ENCODE assay signal across 21 cellular contexts in the genomic region with DNA sequence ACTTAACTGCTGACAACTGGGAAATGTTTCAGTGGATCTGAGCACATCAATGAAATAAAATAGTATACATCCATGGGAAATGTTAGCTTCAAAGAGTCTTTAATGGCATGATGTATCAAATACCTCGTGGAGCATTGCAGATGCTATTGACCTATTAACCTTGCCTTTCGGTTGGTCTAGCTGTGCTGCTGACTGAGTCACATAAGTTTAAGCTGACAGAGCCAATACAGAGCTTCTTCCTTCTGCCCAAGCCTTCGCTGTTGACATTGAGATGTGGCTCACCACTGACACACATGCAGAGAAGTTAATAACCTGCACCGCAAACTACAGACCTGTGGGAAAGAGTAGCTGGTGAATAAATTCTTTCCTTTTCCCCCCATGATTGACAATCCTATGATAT.
"Had no signal": no experiment of that assay in that cellular context is flagged by ENCODE, and none has a peak within 500 bp of the region (broad histone marks: within the 10 kb centered on the region; RNA-seq: fewer than 3 reads in every experiment).

No MANE protein-coding gene starts in this region.

- H3K36me3 Mint-ChIP-seq: activated naive CD8-positive, alpha-beta T cell treated with anti-CD3 and anti-CD28 coated beads, Interleukin-2, amount 10 ng/mL, durations not matched to agents 7 days and 5 days; naive thymus-derived CD4-positive, alpha-beta T cell; stimulated activated naive B cell treated with anti-CD40 and anti-IgM and Interleukin-4, amounts not matched to agents 10 μg/mL and 1 μg/mL and 100 μg/mL, for 72 hours had no signal

- H3K4me1 Mint-ChIP-seq: activated CD4-positive, alpha-beta T cell treated with anti-CD3 and anti-CD28 coated beads, Interleukin-2, amount 10 ng/mL, durations not matched to agents 24 days and 14 days; activated naive CD8-positive, alpha-beta T cell treated with anti-CD3 and anti-CD28 coated beads, Interleukin-2, amount 10 ng/mL, durations not matched to agents 7 days and 5 days; naive thymus-derived CD4-positive, alpha-beta T cell; stimulated activated naive B cell treated with anti-CD40 and anti-IgM and Interleukin-4, amounts not matched to agents 10 μg/mL and 1 μg/mL and 100 μg/mL, for 72 hours had no signal

- H3K27ac ChIP-seq: body of pancreas, neutrophil, parathyroid adenoma, sigmoid colon, thyroid gland had no signal

- H3K27me3 Mint-ChIP-seq: activated CD4-positive, alpha-beta T cell treated with anti-CD3 and anti-CD28 coated beads, Interleukin-2, amount 10 ng/mL, durations not matched to agents 24 days and 14 days; activated CD8-positive, alpha-beta T cell treated with anti-CD3 and anti-CD28 coated beads for 36 hours; activated naive CD8-positive, alpha-beta T cell treated with anti-CD3 and anti-CD28 coated beads, Interleukin-2, amount 10 ng/mL, durations not matched to agents 7 days and 5 days; activated T-cell treated with anti-CD3 and anti-CD28 coated beads, Interleukin-2, amount 50 U/mL, for 24 hours; effector memory CD8-positive, alpha-beta T cell; naive thymus-derived CD4-positive, alpha-beta T cell; stimulated activated naive B cell treated with anti-CD40 and anti-IgM and Interleukin-4, amounts not matched to agents 10 μg/mL and 1 μg/mL and 100 μg/mL, for 72 hours had no signal

- DNase-seq: activated CD4-positive, alpha-beta T cell treated with anti-CD3 and anti-CD28 coated beads, Interleukin-2, amount 10 ng/mL, durations not matched to agents 24 days and 14 days; activated CD8-positive, alpha-beta T cell treated with anti-CD3 and anti-CD28 coated beads for 36 hours; activated naive CD4-positive, alpha-beta T cell treated with Interleukin-2 at 50 U/mL for 16 hours; activated naive CD8-positive, alpha-beta T cell treated with anti-CD3 and anti-CD28 coated beads, Interleukin-2, amount 10 ng/mL, durations not matched to agents 7 days and 5 days; activated T-cell treated with anti-CD3 and anti-CD28 coated beads, Interleukin-2, amount 50 U/mL, for 24 hours; amygdala; body of pancreas; caudate nucleus; effector memory CD8-positive, alpha-beta T cell; foreskin melanocyte; head of caudate nucleus; kidney; mesenchymal stem cell; naive thymus-derived CD4-positive, alpha-beta T cell; sigmoid colon; stimulated activated naive B cell treated with anti-CD40 and anti-IgM and Interleukin-4, amounts not matched to agents 10 μg/mL and 1 μg/mL and 100 μg/mL, for 72 hours; thyroid gland had no signal

- H3K27me3 ChIP-seq: body of pancreas, neutrophil, sigmoid colon, thyroid gland had no signal

- H3K27ac Mint-ChIP-seq: activated CD4-positive, alpha-beta T cell treated with anti-CD3 and anti-CD28 coated beads, Interleukin-2, amount 10 ng/mL, durations not matched to agents 24 days and 14 days; activated CD8-positive, alpha-beta T cell treated with anti-CD3 and anti-CD28 coated beads for 36 hours; activated naive CD8-positive, alpha-beta T cell treated with anti-CD3 and anti-CD28 coated beads, Interleukin-2, amount 10 ng/mL, durations not matched to agents 7 days and 5 days; activated T-cell treated with anti-CD3 and anti-CD28 coated beads, Interleukin-2, amount 50 U/mL, for 24 hours; activated T-helper 2 cell treated with anti-CD3 and anti-CD28 coated beads, Interferon-gamma antibody, Interleukin-2, Interleukin-4, amounts not matched to agents 10 μg/mL and 5 μg/mL and 100 μg/mL, durations not matched to agents 14 hours and 24 hours and 36 hours; effector memory CD8-positive, alpha-beta T cell; naive thymus-derived CD4-positive, alpha-beta T cell; stimulated activated naive B cell treated with anti-CD40 and anti-IgM and Interleukin-4, amounts not matched to agents 10 μg/mL and 1 μg/mL and 100 μg/mL, for 72 hours; T-helper 2 cell treated with Interferon-gamma antibody and Interleukin-4, amounts not matched to agents 5 μg/mL and 100 μg/mL, for 36 hours had no signal

- H3K79me2 ChIP-seq: parathyroid adenoma had no signal

- H3K9ac ChIP-seq: parathyroid adenoma had no signal

- FAIRE-seq: kidney had no signal

- H3K36me3 ChIP-seq: neutrophil, sigmoid colon, thyroid gland had no signal

- H3K4me3 ChIP-seq: body of pancreas, sigmoid colon, thyroid gland had no signal

- ATAC-seq: activated CD8-positive, alpha-beta T cell treated with anti-CD3 and anti-CD28 coated beads for 36 hours; body of pancreas; effector memory CD8-positive, alpha-beta T cell; naive thymus-derived CD4-positive, alpha-beta T cell; stimulated activated naive B cell treated with anti-CD40 and anti-IgM and Interleukin-4, amounts not matched to agents 10 μg/mL and 1 μg/mL and 100 μg/mL, for 72 hours had no signal

- H2AFZ ChIP-seq: parathyroid adenoma had no signal

- H3K4me1 ChIP-seq: parathyroid adenoma, thyroid gland had no signal

- H3K9me3 ChIP-seq: body of pancreas, neutrophil, sigmoid colon, thyroid gland had no signal

- H3K4me3 Mint-ChIP-seq: activated CD4-positive, alpha-beta T cell treated with anti-CD3 and anti-CD28 coated beads, Interleukin-2, amount 10 ng/mL, durations not matched to agents 24 days and 14 days; activated CD8-positive, alpha-beta T cell treated with anti-CD3 and anti-CD28 coated beads for 36 hours; activated naive CD8-positive, alpha-beta T cell treated with anti-CD3 and anti-CD28 coated beads, Interleukin-2, amount 10 ng/mL, durations not matched to agents 7 days and 5 days; activated T-cell treated with anti-CD3 and anti-CD28 coated beads, Interleukin-2, amount 50 U/mL, for 24 hours; effector memory CD8-positive, alpha-beta T cell; naive thymus-derived CD4-positive, alpha-beta T cell; stimulated activated naive B cell treated with anti-CD40 and anti-IgM and Interleukin-4, amounts not matched to agents 10 μg/mL and 1 μg/mL and 100 μg/mL, for 72 hours; T-helper 2 cell treated with Interferon-gamma antibody and Interleukin-4, amounts not matched to agents 5 μg/mL and 100 μg/mL, for 36 hours had no signal
